23 cellular contexts compared by ENCODE assay signal in the genomic region with DNA sequence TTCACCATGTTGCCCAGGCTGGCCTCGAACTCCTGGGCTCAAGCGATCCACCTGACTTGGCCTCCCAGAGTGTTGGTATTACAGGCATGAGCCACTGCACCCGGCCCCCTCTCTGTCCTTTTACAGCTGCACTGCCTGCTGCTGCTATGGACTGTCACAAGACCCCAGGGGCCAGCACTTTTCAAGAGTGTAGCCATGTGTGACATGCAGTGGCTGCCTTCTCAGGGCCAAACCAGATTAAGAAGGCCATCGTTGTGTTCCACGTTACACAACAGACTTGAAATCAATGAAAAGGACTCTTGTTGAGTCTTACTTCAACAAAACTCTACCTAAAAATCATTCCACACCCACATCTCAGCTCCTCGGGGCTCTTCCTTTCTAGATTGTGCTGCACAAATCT.
"Had no signal": no experiment of that assay in that cellular context is flagged by ENCODE, and none has a peak within 500 bp of the region (broad histone marks: within the 10 kb centered on the region; RNA-seq: fewer than 3 reads in every experiment).

No MANE protein-coding gene starts in this region.

- H3K4me1 ChIP-seq: right lobe of liver had no signal

- H3K4me3 ChIP-seq: adrenal gland, heart left ventricle, right lobe of liver, testis had no signal

- H3K36me3 ChIP-seq: adrenal gland, brain microvascular endothelial cell, heart left ventricle, right lobe of liver had no signal

- H3K27me3 ChIP-seq: adrenal gland, brain microvascular endothelial cell, heart left ventricle, right lobe of liver, testis had no signal

- DNase-seq: activated CD4-positive, alpha-beta T cell treated with anti-CD3 and anti-CD28 coated beads for 48 hours; activated CD4-positive, alpha-beta T cell treated with anti-CD3 and anti-CD28 coated beads, Interleukin-2, amount 50 U/mL, for 48 hours; activated CD8-positive, alpha-beta memory T cell treated with anti-CD3 and anti-CD28 coated beads for 24 hours; activated effector memory CD4-positive, alpha-beta T cell treated with Interleukin-2 at 50 U/mL for 16 hours; activated naive CD4-positive, alpha-beta T cell treated with Interleukin-2 at 50 U/mL for 16 hours; activated naive CD8-positive, alpha-beta T cell treated with anti-CD3 and anti-CD28 coated beads for 36 hours; adrenal gland; aorta; brain microvascular endothelial cell; cortex of kidney; hypothalamus; immature natural killer cell; kidney; left colon; midbrain; naive thymus-derived CD4-positive, alpha-beta T cell; right lobe of liver; stimulated activated CD4-positive, alpha-beta T cell treated with anti-CD3 and anti-CD28 coated beads, Interleukin-4, amount 100 ng/mL, for 1 hour; stimulated activated naive CD8-positive, alpha-beta T cell treated with anti-CD3 and anti-CD28 coated beads, Interleukin-15, Interleukin-2, amounts not matched to agents 100 U/mL and 50 U/mL, for 24 hours; testis; trophoblast cell had no signal

- H3K27ac ChIP-seq: adrenal gland, brain microvascular endothelial cell, right lobe of liver, testis had no signal

- H3K27ac Mint-ChIP-seq: activated naive CD8-positive, alpha-beta T cell treated with anti-CD3 and anti-CD28 coated beads for 36 hours; naive thymus-derived CD4-positive, alpha-beta T cell; T-helper 2 cell treated with Interferon-gamma antibody and Interleukin-4, amounts not matched to agents 5 μg/mL and 100 μg/mL, for 36 hours had no signal

- H3K36me3 Mint-ChIP-seq: activated naive CD8-positive, alpha-beta T cell treated with anti-CD3 and anti-CD28 coated beads for 36 hours; immature natural killer cell had no signal

- H3K9me3 ChIP-seq: adrenal gland, heart left ventricle, right lobe of liver, testis had no signal

- H3K4me3 Mint-ChIP-seq: activated naive CD8-positive, alpha-beta T cell treated with anti-CD3 and anti-CD28 coated beads for 36 hours; immature natural killer cell; naive thymus-derived CD4-positive, alpha-beta T cell; T-helper 2 cell treated with Interferon-gamma antibody and Interleukin-4, amounts not matched to agents 5 μg/mL and 100 μg/mL, for 36 hours had no signal

- H3K27me3 Mint-ChIP-seq: activated naive CD8-positive, alpha-beta T cell treated with anti-CD3 and anti-CD28 coated beads for 36 hours had no signal

- H3K9me3 Mint-ChIP-seq: activated naive CD8-positive, alpha-beta T cell treated with anti-CD3 and anti-CD28 coated beads for 36 hours; T-helper 2 cell treated with Interferon-gamma antibody and Interleukin-4, amounts not matched to agents 5 μg/mL and 100 μg/mL, for 36 hours had no signal

- ATAC-seq: left colon; naive thymus-derived CD4-positive, alpha-beta T cell; stimulated activated naive CD8-positive, alpha-beta T cell treated with anti-CD3 and anti-CD28 coated beads, Interleukin-15, Interleukin-2, amounts not matched to agents 100 U/mL and 50 U/mL, for 24 hours had no signal
